In genomic region chr6:85450578-85450884, GRCh38 we compare ENCODE assay signal across 8 cellular contexts. TPM values are rescaled to one million over a fixed set of nuclear protein-coding genes. Genes with fewer than 3 reads are reported as not detected.
DNase-seq lines count a peak whose midpoint lies in the region; ATAC-seq and TF ChIP-seq lines count a peak whose summit lies in the region.

No MANE protein-coding gene starts in this region.

- H3K27ac Mint-ChIP-seq in CD4-positive, CD25-positive, alpha-beta regulatory T cell, result no peak overlapping the region
- no peak overlapping the region for H3K27ac Mint-ChIP-seq in T-helper 17 cell

- H3K4me2 ChIP-seq in smooth muscle cell, result peak overlapping the region; percentile 97

- peak overlapping the region; percentile 53 for H3K4me3 ChIP-seq in CD4-positive, CD25-positive, alpha-beta regulatory T cell (ENCODE audit: low read depth, low read length)
- H3K4me3 ChIP-seq in heart right ventricle (peak overlapping the region; percentile 44 to 72 (median 66)), smooth muscle cell (peak overlapping the region; percentile 81), SJCRH30 (no peak overlapping the region)

- H2AFZ ChIP-seq in smooth muscle cell (ENCODE audit: low read depth), result peak overlapping the region; percentile 89

- peaks cover 15% of the 10 kb centered on the region for H3K4me1 ChIP-seq in CD4-positive, CD25-positive, alpha-beta regulatory T cell (ENCODE audit: control insufficient read depth, insufficient read depth, low read length, poor library complexity, severe bottlenecking)
- H3K4me1 ChIP-seq in heart right ventricle, result peaks cover 0 to 26% (median 20%) of the 10 kb centered on the region in 9 donors
- H3K4me1 ChIP-seq in smooth muscle cell (ENCODE audit: low read depth), result no peaks in the 10 kb centered on the region
- H3K4me1 ChIP-seq in SJCRH30, result peaks cover 6% of the 10 kb centered on the region

- peaks cover 7 to 32% (median 10%) of the 10 kb centered on the region in 4 donors for H3K4me1 Mint-ChIP-seq in CD4-positive, CD25-positive, alpha-beta regulatory T cell
- peaks cover 22% of the 10 kb centered on the region for H3K4me1 Mint-ChIP-seq in T-helper 17 cell

- TF ChIP-seq CTCF in heart right ventricle (IDR thresholded peaks at IDR 0.05) (no peak), smooth muscle cell (IDR thresholded peaks at IDR 0.05; ENCODE audit: borderline replicate concordance, insufficient read depth, poor library complexity, severe bottlenecking) (no peak)

- H3K79me2 ChIP-seq in smooth muscle cell (ENCODE audit: low read depth), result peaks cover 62% of the 10 kb centered on the region

- H4K20me1 ChIP-seq in smooth muscle cell (ENCODE audit: low read depth), result peaks cover 33% of the 10 kb centered on the region

- no peak for ATAC-seq in CD4-positive, CD25-positive, alpha-beta regulatory T cell (ENCODE audit: low read depth in 2 of 2)
- ATAC-seq in GM21737 (IDR thresholded peaks at IDR 0.05; ENCODE audit: unreplicated experiment) (peak; percentile 9), T-helper 17 cell (peak; percentile 22), heart right ventricle (peak in 3 of 8 donors; percentile 23 to 42 (median 24))

- intact Hi-C loops in heart right ventricle (cut with DNase I), result no loop called here

- WGBS in heart right ventricle, 2 donors, result 5 to 7% methylated on average over 13 of the region's 13 CpGs
- WGBS in smooth muscle cell (ENCODE audit: low lambda C conversion rate), result 11% methylated on average over 13 of the region's 13 CpGs

- in situ Hi-C loops in G401 (cut with HindIII; ENCODE audit: low sequenced_read_pairs), result no loop called here

- no peak overlapping the region for H3K27ac ChIP-seq in CD4-positive, CD25-positive, alpha-beta regulatory T cell (ENCODE audit: insufficient read depth, low read length, poor library complexity, severe bottlenecking)
- peak overlapping the region; percentile 60 to 89 (median 80) for H3K27ac ChIP-seq in heart right ventricle
- peak overlapping the region; percentile 90 for H3K27ac ChIP-seq in smooth muscle cell (ENCODE audit: low read depth)
- no peak overlapping the region for H3K27ac ChIP-seq in SJCRH30

- peaks cover 33% of the 10 kb centered on the region for H3K27me3 ChIP-seq in CD4-positive, CD25-positive, alpha-beta regulatory T cell (ENCODE audit: control insufficient read depth, insufficient read depth, low read length)
- H3K27me3 ChIP-seq in heart right ventricle (peaks cover 0 to 90% (median 38%) of the 10 kb centered on the region in 7 donors), smooth muscle cell (ENCODE audit: low read depth) (no peaks in the 10 kb centered on the region), SJCRH30 (peaks cover 6% of the 10 kb centered on the region; the same call in 1 of the 2 replicates)

- DNase-seq in CD4-positive, CD25-positive, alpha-beta regulatory T cell, result no peak
- DNase-seq in T-helper 17 cell (no peak), heart right ventricle (no peak), smooth muscle cell (lab: John Stamatoyannopoulos, UW; ENCODE audit: unreplicated experiment) (no peak), SJCRH30 (no peak), G401 (ENCODE audit: low spot score) (no peak)
- no peak for DNase-seq in stimulated activated naive CD4-positive, alpha-beta T cell treated with Interleukin-2 at 50 U/mL for 16 hours (lab: John Stamatoyannopoulos, UW)

- peak overlapping the region; percentile 90 for H3K9ac ChIP-seq in smooth muscle cell (ENCODE audit: low read depth)

- H3K36me3 ChIP-seq in CD4-positive, CD25-positive, alpha-beta regulatory T cell (ENCODE audit: control insufficient read depth, insufficient read depth, low read length), result no peaks in the 10 kb centered on the region
- H3K36me3 ChIP-seq in heart right ventricle (no peaks in the 10 kb centered on the region), smooth muscle cell (ENCODE audit: low read depth) (no peaks in the 10 kb centered on the region), SJCRH30 (no peaks in the 10 kb centered on the region)

- peaks cover 72% of the 10 kb centered on the region for H3K27me3 Mint-ChIP-seq in CD4-positive, CD25-positive, alpha-beta regulatory T cell
- peaks cover 79% of the 10 kb centered on the region for H3K27me3 Mint-ChIP-seq in T-helper 17 cell

- H3K9me3 Mint-ChIP-seq in CD4-positive, CD25-positive, alpha-beta regulatory T cell, result peaks cover 0 to 8% (median 0%) of the 10 kb centered on the region in 7 donors

- no peaks in the 10 kb centered on the region for H3K36me3 Mint-ChIP-seq in CD4-positive, CD25-positive, alpha-beta regulatory T cell
- H3K36me3 Mint-ChIP-seq in T-helper 17 cell (ENCODE audit: low read depth), result peaks cover 6% of the 10 kb centered on the region

- H3F3A ChIP-seq in smooth muscle cell (ENCODE audit: low read depth), result no peaks in the 10 kb centered on the region

- H3K9me3 ChIP-seq in CD4-positive, CD25-positive, alpha-beta regulatory T cell (ENCODE audit: control insufficient read depth in 2 of 2, low read length in 2 of 2), result no peaks in the 10 kb centered on the region
- H3K9me3 ChIP-seq in T-helper 17 cell (ENCODE audit: control insufficient read depth, low read length, poor library complexity, severe bottlenecking), result no peaks in the 10 kb centered on the region
- H3K9me3 ChIP-seq in heart right ventricle, result no peaks in the 10 kb centered on the region
- H3K9me3 ChIP-seq in smooth muscle cell (replicated peaks; ENCODE audit: low read depth), result no peaks in the 10 kb centered on the region
- no peaks in the 10 kb centered on the region for H3K9me3 ChIP-seq in SJCRH30 (replicated peaks)

- H3K4me3 Mint-ChIP-seq in CD4-positive, CD25-positive, alpha-beta regulatory T cell, result peak overlapping the region; percentile 70 to 90 (median 84)
- peak overlapping the region; percentile 93 for H3K4me3 Mint-ChIP-seq in T-helper 17 cell

RNA-seq across cellular contexts. Expression of gene NT5E, which starts 0.6 kb away (rescaled TPM):
- total RNA-seq in CD4-positive, CD25-positive, alpha-beta regulatory T cell, result 0.62 TPM
- polyA plus RNA-seq in CD4-positive, CD25-positive, alpha-beta regulatory T cell, result 10 to 100 TPM in 3 of 4 donors, 1 to 10 TPM in 1; 5.3 to 13.7 (median 11.3) TPM
- 1 to 10 TPM; 1.5 to 5.1 TPM for total RNA-seq in T-helper 17 cell
- total RNA-seq in heart right ventricle, result 1 to 10 TPM; 2.1 to 8.4 (median 4.3) TPM
- polyA plus RNA-seq in heart right ventricle, result 1 to 10 TPM in 1 of 2 donors, under 1 TPM in 1; 0.88 to 1.7 TPM
- 124 and 137 TPM in 2 replicates for total RNA-seq in smooth muscle cell
- 72.8 and 88.6 TPM in 2 replicates for polyA plus RNA-seq in smooth muscle cell
- 0.18 and 0.20 TPM in 2 replicates for total RNA-seq in SJCRH30 (2014; rRNA removed; shearing (Covaris generic))
- total RNA-seq in G401 (2014; rRNA removed; shearing (Covaris generic)), result 11.0 and 11.5 TPM in 2 replicates

Comparison
In these comparisons a context has a peak if more than half of its experiments do, and no peak if none do; other contexts are left out.
1. ATAC-seq: peak in GM21737 (single experiment) and T-helper 17 cell (single experiment); none in CD4-positive, CD25-positive, alpha-beta regulatory T cell (0 of 2).
2. H3K27ac ChIP-seq: peak in heart right ventricle (10 of 10) and smooth muscle cell (single experiment); none in CD4-positive, CD25-positive, alpha-beta regulatory T cell (single experiment) and SJCRH30 (single experiment).